9 cellular contexts compared by ENCODE assay signal in the genomic region with DNA sequence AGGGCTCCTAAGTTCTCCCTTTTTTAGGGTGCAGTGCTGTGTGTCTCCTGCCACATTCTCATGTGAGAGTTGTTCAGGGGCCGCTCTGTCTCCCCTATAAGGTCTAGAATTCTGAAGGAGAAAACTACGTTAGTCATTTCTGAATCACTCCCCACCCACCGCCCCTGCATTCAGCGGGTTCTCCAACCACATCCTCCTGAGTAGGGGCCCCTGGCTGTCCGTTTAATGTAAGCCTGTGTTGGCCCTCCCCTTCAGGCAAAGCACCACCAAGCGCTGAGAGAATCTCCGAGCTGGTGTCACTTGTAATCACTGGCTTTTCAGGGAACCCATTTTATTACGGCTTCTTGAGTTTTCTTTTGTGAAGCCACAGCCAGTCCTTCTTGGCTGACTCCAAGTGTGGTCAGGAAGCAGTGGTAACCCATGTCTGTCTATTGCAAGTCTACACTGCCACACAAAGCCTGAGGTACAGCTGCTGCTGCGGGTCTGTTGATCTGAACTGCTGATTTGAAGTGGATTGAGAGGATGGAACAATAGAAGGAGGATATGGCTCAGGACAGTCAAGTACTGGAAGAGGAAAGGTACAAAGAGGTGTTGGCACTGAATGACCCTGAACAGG. TPM values are rescaled to one million over a fixed set of nuclear protein-coding genes. Genes with fewer than 3 reads are reported as not detected.
DNase-seq lines count a peak whose midpoint lies in the region; ATAC-seq and TF ChIP-seq lines count a peak whose summit lies in the region.
"Had no signal": no experiment of that assay in that cellular context is flagged by ENCODE, and none has a peak within 500 bp of the region (broad histone marks: within the 10 kb centered on the region; RNA-seq: fewer than 3 reads in every experiment).

No MANE protein-coding gene starts in this region.

- H3K4me1 Mint-ChIP-seq in activated T-helper 2 cell treated with anti-CD3 and anti-CD28 coated beads, Interferon-gamma antibody, Interleukin-2, Interleukin-4, amounts not matched to agents 10 μg/mL and 5 μg/mL and 100 μg/mL, durations not matched to agents 14 hours and 24 hours and 36 hours (ENCODE audit: low read depth) = peaks cover 39% of the 10 kb centered on the region

- TF ChIP-seq EP300 in ovary (IDR thresholded peaks at IDR 0.05) = no peak

- WGBS in ovary, 3 donors = 63 to 66% (median 64%) methylated on average over 9 of the region's 9 CpGs

- no peaks in the 10 kb centered on the region for H3K4me1 ChIP-seq in ovary (ENCODE audit: insufficient read depth)

- intact Hi-C loops in activated T-helper 2 cell treated with anti-CD3 and anti-CD28 coated beads, Interferon-gamma antibody, Interleukin-2, Interleukin-4, amounts not matched to agents 10 μg/mL and 5 μg/mL and 100 μg/mL, durations not matched to agents 14 hours and 24 hours and 36 hours (cut with micrococcal nuclease) = loop anchor here (1.0 to 2.0 kb wide), 9 partner anchors 55 to 902 kb away; partner anchors contain the start of genes CCNT2 and RAB3GAP1
- intact Hi-C loops in ovary (cut with DNase I) = no loop called here

- TF ChIP-seq CTCF in GM10266 (IDR thresholded peaks at IDR 0.05; ENCODE audit: control insufficient read depth, insufficient read depth, low read depth, missing control alignments) = no peak
- TF ChIP-seq CTCF in ovary (IDR thresholded peaks at IDR 0.05) = no peak

- no peak for TF ChIP-seq POLR2A in ovary (IDR thresholded peaks at IDR 0.05)

- peaks cover 41% of the 10 kb centered on the region for H3K36me3 Mint-ChIP-seq in activated T-helper 2 cell treated with anti-CD3 and anti-CD28 coated beads, Interferon-gamma antibody, Interleukin-2, Interleukin-4, amounts not matched to agents 10 μg/mL and 5 μg/mL and 100 μg/mL, durations not matched to agents 14 hours and 24 hours and 36 hours (ENCODE audit: low read depth)

- no peaks in the 10 kb centered on the region for H3K27me3 ChIP-seq in ovary

- no peaks in the 10 kb centered on the region for H3K9me3 ChIP-seq in ovary

- no peak overlapping the region for H3K27ac ChIP-seq in ovary

- ATAC-seq in HG02571 (IDR thresholded peaks at IDR 0.05; ENCODE audit: unreplicated experiment) = peak; percentile 66

- no peaks in the 10 kb centered on the region for H3K36me3 ChIP-seq in ovary

- peaks cover 17% of the 10 kb centered on the region for H3K9me3 Mint-ChIP-seq in activated T-helper 2 cell treated with anti-CD3 and anti-CD28 coated beads, Interferon-gamma antibody, Interleukin-2, Interleukin-4, amounts not matched to agents 10 μg/mL and 5 μg/mL and 100 μg/mL, durations not matched to agents 14 hours and 24 hours and 36 hours

- DNase-seq in GM10266 (ENCODE audit: extremely low spot score) = peak; percentile 69
- peak; percentile 53 for DNase-seq in NCI-H2029 treated with DMSO at 0.1 percent for 48 hours (lab: John Stamatoyannopoulos, UW)
- DNase-seq in activated T-helper 2 cell treated with anti-CD3 and anti-CD28 coated beads, Interferon-gamma antibody, Interleukin-2, Interleukin-4, amounts not matched to agents 10 μg/mL and 5 μg/mL and 100 μg/mL, durations not matched to agents 14 hours and 24 hours and 36 hours (ENCODE audit: low spot score) = peak; percentile 80
- DNase-seq in stimulated activated CD4-positive, alpha-beta T cell treated with anti-CD3 and anti-CD28 coated beads, Interleukin-4, amount 100 ng/mL, for 4 hours = peak; percentile 65 to 84
- no peak for DNase-seq in kidney glomerular epithelial cell (lab: John Stamatoyannopoulos, UW)
- no peak for DNase-seq in ovary
- DNase-seq in NCI-H1417 treated with DMSO at 0.1 percent for 48 hours (lab: John Stamatoyannopoulos, UW) = no peak

- peak overlapping the region; percentile 87 for H3K27ac Mint-ChIP-seq in activated T-helper 2 cell treated with anti-CD3 and anti-CD28 coated beads, Interferon-gamma antibody, Interleukin-2, Interleukin-4, amounts not matched to agents 10 μg/mL and 5 μg/mL and 100 μg/mL, durations not matched to agents 14 hours and 24 hours and 36 hours

- no peak overlapping the region for H3K4me3 ChIP-seq in ovary

- no peaks in the 10 kb centered on the region for H3K27me3 Mint-ChIP-seq in activated T-helper 2 cell treated with anti-CD3 and anti-CD28 coated beads, Interferon-gamma antibody, Interleukin-2, Interleukin-4, amounts not matched to agents 10 μg/mL and 5 μg/mL and 100 μg/mL, durations not matched to agents 14 hours and 24 hours and 36 hours (ENCODE audit: low read depth)

- H3K4me3 Mint-ChIP-seq in activated T-helper 2 cell treated with anti-CD3 and anti-CD28 coated beads, Interferon-gamma antibody, Interleukin-2, Interleukin-4, amounts not matched to agents 10 μg/mL and 5 μg/mL and 100 μg/mL, durations not matched to agents 14 hours and 24 hours and 36 hours (ENCODE audit: low read depth) = peak overlapping the region; percentile 71

RNA-seq across cellular contexts. Expression of gene LCT, which starts 16.9 kb away (rescaled TPM):
- 0.53 and 0.55 TPM in 2 replicates for total RNA-seq in activated T-helper 2 cell treated with anti-CD3 and anti-CD28 coated beads, Interferon-gamma antibody, Interleukin-2, Interleukin-4, amounts not matched to agents 10 μg/mL and 5 μg/mL and 100 μg/mL, durations not matched to agents 14 hours and 24 hours and 36 hours
- total RNA-seq in ovary = under 1 TPM in 1 of 7 donors, not detected in 6; 0.12 TPM
- not detected for polyA plus RNA-seq in ovary
- total RNA-seq: epithelial cell of proximal tubule had no signal

RNA-seq across cellular contexts. Expression of gene MCM6, which starts 56.1 kb away (rescaled TPM):
- 190 and 191 TPM in 2 replicates for total RNA-seq in activated T-helper 2 cell treated with anti-CD3 and anti-CD28 coated beads, Interferon-gamma antibody, Interleukin-2, Interleukin-4, amounts not matched to agents 10 μg/mL and 5 μg/mL and 100 μg/mL, durations not matched to agents 14 hours and 24 hours and 36 hours
- total RNA-seq in ovary = 10 to 100 TPM in 5 of 7 donors, 1 to 10 TPM in 2; 7.2 to 20.1 (median 15.4) TPM
- polyA plus RNA-seq in ovary = 10 to 100 TPM; 10.4 to 19.4 TPM

Comparison
In these comparisons a context has a peak if more than half of its experiments do, and no peak if none do; other contexts are left out.
1. DNase-seq: peak in GM10266 (single experiment), NCI-H2029 treated with DMSO at 0.1 percent for 48 hours (single experiment), activated T-helper 2 cell treated with anti-CD3 and anti-CD28 coated beads, Interferon-gamma antibody, Interleukin-2, Interleukin-4, amounts not matched to agents 10 μg/mL and 5 μg/mL and 100 μg/mL, durations not matched to agents 14 hours and 24 hours and 36 hours (single experiment) and stimulated activated CD4-positive, alpha-beta T cell treated with anti-CD3 and anti-CD28 coated beads, Interleukin-4, amount 100 ng/mL, for 4 hours (2 of 2); none in kidney glomerular epithelial cell (single experiment), ovary (0 of 5) and NCI-H1417 treated with DMSO at 0.1 percent for 48 hours (single experiment).